In the genomic region with DNA sequence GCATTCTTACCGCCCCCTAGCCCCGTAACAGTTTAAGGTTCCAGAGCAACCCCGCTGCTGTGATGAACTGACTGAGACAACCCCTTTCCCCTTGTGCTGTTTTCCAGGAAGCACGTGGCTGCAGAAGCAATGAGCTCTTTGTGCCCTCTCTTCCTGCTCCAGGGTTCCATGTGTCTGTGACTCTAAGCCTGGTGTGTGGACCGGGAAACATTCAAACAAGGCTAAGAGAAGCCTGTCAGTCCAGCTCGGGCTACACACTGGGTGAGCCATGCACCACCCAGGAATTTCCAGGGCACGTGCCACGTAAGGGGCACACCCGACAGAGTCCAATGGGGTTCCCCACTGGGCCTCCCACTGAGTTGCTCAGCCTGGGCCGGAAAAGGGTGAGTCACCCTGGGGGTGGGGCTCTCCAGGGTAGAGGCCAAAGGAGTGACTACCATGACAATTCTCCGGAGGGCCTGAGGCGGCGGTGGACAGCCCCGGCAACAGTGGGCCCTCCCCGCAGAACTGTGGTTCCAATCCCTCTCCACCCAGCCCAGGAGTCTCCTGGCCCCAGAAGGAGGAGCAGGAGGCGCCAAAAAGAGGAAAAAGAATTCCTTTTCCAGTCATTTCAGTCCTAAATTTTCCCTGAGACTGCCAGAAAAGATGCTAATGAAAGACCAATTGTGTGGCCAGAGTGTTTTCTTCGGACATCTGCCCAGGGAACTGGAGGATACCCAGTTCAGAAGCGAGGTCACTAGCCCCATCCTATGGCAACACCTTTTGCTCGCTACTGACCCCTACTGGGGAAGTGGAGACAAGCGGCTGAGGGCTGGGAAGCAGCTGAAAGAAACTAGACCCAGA, we compare ENCODE assay signal across 8 cellular contexts.
A peak's percentile ranks its signal among the peaks of the same experiment; 100 is the strongest.
DNase-seq lines count a peak whose midpoint lies in the region; ATAC-seq and TF ChIP-seq lines count a peak whose summit lies in the region.

No MANE protein-coding gene starts in this region.

- TF ChIP-seq CTCF in colonic mucosa (IDR thresholded peaks at IDR 0.05) (peak; percentile 87), right lobe of liver (IDR thresholded peaks at IDR 0.05) (peak; percentile 75 to 97 (median 90))

- ATAC-seq in HG02678 (IDR thresholded peaks at IDR 0.05; ENCODE audit: unreplicated experiment) = peak; percentile 90
- peak; percentile 89 to 92 (median 91) for ATAC-seq in right lobe of liver

- no peaks in the 10 kb centered on the region for H3K27me3 ChIP-seq in colonic mucosa
- H3K27me3 ChIP-seq in right lobe of liver = no peaks in the 10 kb centered on the region

- H3K9me3 ChIP-seq in colonic mucosa (no peaks in the 10 kb centered on the region), right lobe of liver (no peaks in the 10 kb centered on the region)

- intact Hi-C loops in colonic mucosa (cut with DNase I) = no loop called here
- intact Hi-C loops in right lobe of liver (cut with DNase I) = no loop called here

- H3K4me3 ChIP-seq in colonic mucosa (no peak overlapping the region), right lobe of liver (no peak overlapping the region)

- H3K9ac ChIP-seq in colonic mucosa (ENCODE audit: low read depth in 2 of 2, low read length in 2 of 2) = no peak overlapping the region

- H3K4me1 ChIP-seq in colonic mucosa (peaks cover 3% of the 10 kb centered on the region), right lobe of liver (peaks cover 0 to 5% (median 0%) of the 10 kb centered on the region in 4 donors)

- WGBS in right lobe of liver (ENCODE audit: insufficient coverage, low coverage, low lambda C conversion rate, missing lambda C conversion rate) = 43% methylated on average over 13 of the region's 20 CpGs

- H3K36me3 ChIP-seq in colonic mucosa (no peaks in the 10 kb centered on the region), right lobe of liver (no peaks in the 10 kb centered on the region)

- peak in 2 of 3 experiments; percentile 8 to 94 for DNase-seq in NCI-H1417 (lab: John Stamatoyannopoulos, UW)
- DNase-seq in NCI-H1417 treated with DMSO at 0.1 percent for 48 hours (lab: John Stamatoyannopoulos, UW) = no peak
- peak; percentile 21 for DNase-seq in NCI-H1092 treated with DMSO at 0.1 percent for 48 hours (lab: John Stamatoyannopoulos, UW)
- DNase-seq in activated CD4-positive, alpha-beta T cell treated with anti-CD3 and anti-CD28 coated beads for 48 hours = peak; percentile 91
- DNase-seq in colonic mucosa = peak; percentile 92
- DNase-seq in right lobe of liver = peak; percentile 76 to 81 (median 80)
- DNase-seq in stimulated activated CD4-positive, alpha-beta T cell treated with anti-CD3 and anti-CD28 coated beads, Interleukin-4, amount 100 ng/mL, for 48 hours (ENCODE audit: low read depth in 2 of 2) = peak; percentile 82 to 91

- H3K27ac ChIP-seq in colonic mucosa (peak overlapping the region; percentile 63), right lobe of liver (peak overlapping the region in 2 of 3 donors; percentile 27 to 61)

- no peak for TF ChIP-seq POLR2A in right lobe of liver (IDR thresholded peaks at IDR 0.05)
